ENCODE assay signal across 30 cellular contexts in genomic region chr2:110725370-110725769, GRCh38. TPM values are rescaled to one million over a fixed set of nuclear protein-coding genes. Genes with fewer than 3 reads are reported as not detected.
DNase-seq lines count a peak whose midpoint lies in the region; ATAC-seq, FAIRE-seq and TF ChIP-seq lines count a peak whose summit lies in the region.
"Had no signal": no experiment of that assay in that cellular context is flagged by ENCODE, and none has a peak within 500 bp of the region (broad histone marks: within the 10 kb centered on the region; RNA-seq: fewer than 3 reads in every experiment).

No MANE protein-coding gene starts in this region.

- H3K79me1 ChIP-seq in mesenchymal stem cell (replicated peaks; ENCODE audit: low read length, poor library complexity, severe bottlenecking) = no peaks in the 10 kb centered on the region

- H3K18ac ChIP-seq in mesenchymal stem cell (ENCODE audit: low read depth in 1 of 2, low read length in 2 of 2) = no peak overlapping the region

- H3K27me3 ChIP-seq in Panc1 (ENCODE audit: control insufficient read depth, insufficient read depth, low read length) (peaks cover 2% of the 10 kb centered on the region; the same call in 1 of the 2 replicates), mesenchymal stem cell (ENCODE audit: control insufficient read depth in 1 of 2, insufficient read depth in 1 of 2, low read length in 2 of 2) (peaks cover 60 to 67% of the 10 kb centered on the region in 2 experiments), thyroid gland (no peaks in the 10 kb centered on the region), small intestine (ENCODE audit: control insufficient read depth in 2 of 2, insufficient read depth in 2 of 2, low read length in 2 of 2) (peaks cover 0 to 3% of the 10 kb centered on the region in 2 donors)
- H3K27me3 ChIP-seq: BE2C, BLaER1 had no signal

- no peak for TF ChIP-seq CTCF in Panc1 (IDR thresholded peaks at IDR 0.05)
- no peak for TF ChIP-seq CTCF in thyroid gland (IDR thresholded peaks at IDR 0.05)

- no peak overlapping the region for H2BK120ac ChIP-seq in mesenchymal stem cell (ENCODE audit: low read depth, low read length)

- H3K4me3 Mint-ChIP-seq in activated CD4-positive, alpha-beta T cell treated with anti-CD3 and anti-CD28 coated beads, Interleukin-2, amount 10 ng/mL, durations not matched to agents 24 days and 14 days = no peak overlapping the region
- H3K4me3 Mint-ChIP-seq: CD4-positive, alpha-beta T cell; CD8-positive, alpha-beta T cell had no signal

- no peak overlapping the region for H3K27ac Mint-ChIP-seq in activated CD4-positive, alpha-beta T cell treated with anti-CD3 and anti-CD28 coated beads, Interleukin-2, amount 10 ng/mL, durations not matched to agents 24 days and 14 days
- H3K27ac Mint-ChIP-seq: CD4-positive, alpha-beta T cell; CD8-positive, alpha-beta T cell had no signal

- H3K27me3 Mint-ChIP-seq in activated CD4-positive, alpha-beta T cell treated with anti-CD3 and anti-CD28 coated beads, Interleukin-2, amount 10 ng/mL, durations not matched to agents 24 days and 14 days = peaks cover 50% of the 10 kb centered on the region

- no peak overlapping the region for H3K14ac ChIP-seq in mesenchymal stem cell (ENCODE audit: low read length in 2 of 2)

- FAIRE-seq in small intestine (lab: Jason Lieb, UNC) = no peak
- FAIRE-seq: A204.1, D721Med, GM12878, GM12892, GM18507, GM19239 had no signal

- H3K9me3 Mint-ChIP-seq in activated CD4-positive, alpha-beta T cell treated with anti-CD3 and anti-CD28 coated beads, Interleukin-2, amount 10 ng/mL, durations not matched to agents 24 days and 14 days = no peaks in the 10 kb centered on the region
- H3K9me3 Mint-ChIP-seq: CD4-positive, alpha-beta T cell; CD8-positive, alpha-beta T cell had no signal

- intact Hi-C loops in activated CD4-positive, alpha-beta T cell treated with anti-CD3 and anti-CD28 coated beads, Interleukin-2, amount 10 ng/mL, durations not matched to agents 24 days and 14 days (cut with micrococcal nuclease) = no loop called here
- intact Hi-C loops in Panc1 (cut with micrococcal nuclease; ENCODE audit: unreplicated experiment) (no loop called here), thyroid gland (cut with DNase I) (no loop called here)

- H2AFZ ChIP-seq in mesenchymal stem cell (ENCODE audit: low read depth, low read length) = no peak overlapping the region

- H3K4ac ChIP-seq in mesenchymal stem cell (ENCODE audit: low read depth in 1 of 2, low read length in 2 of 2) = no peak overlapping the region

- H3K27ac ChIP-seq in Panc1 (ENCODE audit: low read length) (no peak overlapping the region), mesenchymal stem cell (ENCODE audit: low read length, poor library complexity, severe bottlenecking) (no peak overlapping the region), thyroid gland (no peak overlapping the region), small intestine (ENCODE audit: low read depth in 1 of 2, low read length in 1 of 2) (no peak overlapping the region)
- H3K27ac ChIP-seq: BLaER1, C4-2B had no signal

- peak; percentile 13; the same call in 1 of the 2 replicates for ATAC-seq in Panc1
- no peak for ATAC-seq in GM18868 (IDR thresholded peaks at IDR 0.05; ENCODE audit: unreplicated experiment)
- ATAC-seq: CD8-positive, alpha-beta T cell; GM12878 had no signal

- CTCF ChIA-PET in Panc1 (lab: Charles Lee) = interaction anchor here (0.6 kb wide), 1 partner anchor 76 kb away, joined by 4 read pairs; no protein-coding TSS in a partner anchor

- peak in 1 of 2 donors; percentile 20 for TF ChIP-seq POLR2A in thyroid gland (IDR thresholded peaks at IDR 0.05)

- no peaks in the 10 kb centered on the region for H3K36me3 Mint-ChIP-seq in activated CD4-positive, alpha-beta T cell treated with anti-CD3 and anti-CD28 coated beads, Interleukin-2, amount 10 ng/mL, durations not matched to agents 24 days and 14 days (ENCODE audit: low read depth)
- H3K36me3 Mint-ChIP-seq: CD8-positive, alpha-beta T cell had no signal

- H3K36me3 ChIP-seq in Panc1 (ENCODE audit: control insufficient read depth, insufficient read depth, low read length) (no peaks in the 10 kb centered on the region), mesenchymal stem cell (ENCODE audit: control insufficient read depth in 1 of 2, insufficient read depth in 2 of 2, low read depth in 1 of 2, low read length in 2 of 2) (no peaks in the 10 kb centered on the region), thyroid gland (no peaks in the 10 kb centered on the region), small intestine (ENCODE audit: control insufficient read depth in 2 of 2, insufficient read depth in 2 of 2, low read length in 2 of 2) (no peaks in the 10 kb centered on the region)
- H3K36me3 ChIP-seq: BE2C, BLaER1 had no signal

- H3K4me1 ChIP-seq in Panc1 (ENCODE audit: control insufficient read depth, insufficient read depth, low read length) (no peaks in the 10 kb centered on the region), mesenchymal stem cell (ENCODE audit: control insufficient read depth, insufficient read depth, low read depth, low read length) (no peaks in the 10 kb centered on the region), thyroid gland (peaks cover 0 to 12% of the 10 kb centered on the region in 2 donors), small intestine (ENCODE audit: control insufficient read depth in 2 of 2, insufficient read depth in 1 of 2, low read depth in 1 of 2, low read length in 1 of 2) (no peaks in the 10 kb centered on the region)
- H3K4me1 ChIP-seq: BE2C, Caco-2 had no signal

- no peak overlapping the region for H4K8ac ChIP-seq in mesenchymal stem cell (ENCODE audit: low read length)

- no peak overlapping the region for H2BK15ac ChIP-seq in mesenchymal stem cell (ENCODE audit: low read depth, poor library complexity, severe bottlenecking)

- POLR2A ChIA-PET in Panc1 (lab: Charles Lee) = no interaction called here

- BruUV-seq in Panc1 (replicated peaks; lab: Mats Ljungman, UMichigan) = no TSS peak

- H3K4me1 Mint-ChIP-seq in activated CD4-positive, alpha-beta T cell treated with anti-CD3 and anti-CD28 coated beads, Interleukin-2, amount 10 ng/mL, durations not matched to agents 24 days and 14 days = peaks cover 7% of the 10 kb centered on the region

- no peak overlapping the region for H3K4me2 ChIP-seq in mesenchymal stem cell (ENCODE audit: low read length, poor library complexity, severe bottlenecking)

- peak overlapping the region; percentile 15 for H4K91ac ChIP-seq in mesenchymal stem cell (ENCODE audit: low read length)

- H3K9ac ChIP-seq in mesenchymal stem cell (ENCODE audit: low read length) = no peak overlapping the region
- H3K9ac ChIP-seq: BLaER1 had no signal

- in situ Hi-C loops in Panc1 (cut with HindIII; ENCODE audit: low pct_unique_long_range_greater_than_20kb, low sequenced_read_pairs) = no loop called here

- H3K4me3 ChIP-seq in Panc1 (ENCODE audit: low read depth in 2 of 2, low read length in 2 of 2) (no peak overlapping the region), mesenchymal stem cell (ENCODE audit: insufficient read depth in 1 of 2, low read depth in 1 of 2, low read length in 2 of 2) (no peak overlapping the region), thyroid gland (replicated peaks in 1 of 3) (no peak overlapping the region), small intestine (ENCODE audit: low read depth in 1 of 2, low read length in 2 of 2) (no peak overlapping the region)
- H3K4me3 ChIP-seq: BLaER1, GM12878 had no signal

- H2AK5ac ChIP-seq in mesenchymal stem cell (ENCODE audit: low read length, severe bottlenecking) = no peak overlapping the region

- peak; percentile 47 for DNase-seq in activated CD4-positive, alpha-beta T cell treated with anti-CD3 and anti-CD28 coated beads, Interleukin-2, amount 10 ng/mL, durations not matched to agents 24 days and 14 days
- no peak for DNase-seq in activated CD4-positive, alpha-beta T cell treated with anti-CD3 and anti-CD28 coated beads, Interleukin-2, amount 50 U/mL, for 1 hour
- DNase-seq in Panc1 (ENCODE audit: low read depth, low spot score) (no peak), mesenchymal stem cell (no peak), thyroid gland (peak; percentile 77 to 81), small intestine (no peak)
- no peak for DNase-seq in activated CD4-positive, alpha-beta T cell treated with anti-CD3 and anti-CD28 coated beads, Interleukin-2, amount 50 U/mL, for 4 hours
- DNase-seq: 8988T; ACHN; BE2C; Caco-2; Calu3; CD4-positive, alpha-beta T cell; CD8-positive, alpha-beta T cell; DMS79 treated with DMSO at 0.1 percent for 48 hours; EL; GDM1 had no signal

- H2BK5ac ChIP-seq in mesenchymal stem cell (ENCODE audit: low read depth, low read length, poor library complexity, severe bottlenecking) = no peak overlapping the region

- H3K9me3 ChIP-seq in Panc1 (ENCODE audit: control insufficient read depth, insufficient read depth, low read depth, low read length) (no peaks in the 10 kb centered on the region), mesenchymal stem cell (ENCODE audit: control insufficient read depth, low read length) (no peaks in the 10 kb centered on the region), thyroid gland (no peaks in the 10 kb centered on the region), small intestine (ENCODE audit: control insufficient read depth, low read depth) (no peaks in the 10 kb centered on the region)
- H3K9me3 ChIP-seq: BE2C, BLaER1, Caco-2 had no signal

- H3K23ac ChIP-seq in mesenchymal stem cell (ENCODE audit: low read length in 2 of 2) = no peak overlapping the region

- H2BK12ac ChIP-seq in mesenchymal stem cell (ENCODE audit: low read length in 2 of 2) = no peak overlapping the region

- whole genome bisulfite sequencing in mesenchymal stem cell = 90% methylated on average over 9 of the region's 9 CpGs
- WGBS in thyroid gland, 2 donors = 40 to 54% methylated on average over 9 of the region's 9 CpGs
- 88 to 93% (median 92%) methylated on average over 9 of the region's 9 CpGs for WGBS in small intestine, 3 donors

RNA-seq across cellular contexts. Expression of gene ACOXL, which starts 7.0 kb away (rescaled TPM):
- 0.69 and 1.0 TPM in 2 replicates for total RNA-seq in activated CD4-positive, alpha-beta T cell treated with anti-CD3 and anti-CD28 coated beads, Interleukin-2, amount 10 ng/mL, durations not matched to agents 24 days and 14 days
- total RNA-seq in Panc1 (2021; ENCODE audit: unreplicated experiment) = 4.9 TPM
- 6.7 TPM for polyA plus RNA-seq in Panc1 (2012; ENCODE audit: insufficient read length)
- 0.04 TPM for polyA plus RNA-seq in mesenchymal stem cell (2013, experiment 1 of 2)
- 0.01 TPM for polyA plus RNA-seq in mesenchymal stem cell (2013, experiment 2 of 2)
- total RNA-seq in thyroid gland = 10 to 100 TPM in 1 of 4 donors, 1 to 10 TPM in 3; 1.2 to 10.6 (median 2.1) TPM
- polyA plus RNA-seq in small intestine = under 1 TPM in 1 of 3 donors, not detected in 2; 0.06 TPM
- total RNA-seq: A673; CD4-positive, alpha-beta T cell; CD8-positive, alpha-beta T cell; Daoy; G401 had no signal
- polyA plus RNA-seq: AG04450 had no signal

RNA-seq across cellular contexts. Expression of gene BUB1, which starts 47.5 kb away (rescaled TPM):
- total RNA-seq in activated CD4-positive, alpha-beta T cell treated with anti-CD3 and anti-CD28 coated beads, Interleukin-2, amount 10 ng/mL, durations not matched to agents 24 days and 14 days = 58.4 and 61.7 TPM in 2 replicates
- total RNA-seq in Panc1 (2021; ENCODE audit: unreplicated experiment) = 91.2 TPM
- 28.6 TPM for polyA plus RNA-seq in Panc1 (2012; ENCODE audit: insufficient read length)
- 5.1 TPM for polyA plus RNA-seq in mesenchymal stem cell (2013, experiment 1 of 2)
- 5.3 TPM for polyA plus RNA-seq in mesenchymal stem cell (2013, experiment 2 of 2)
- total RNA-seq in thyroid gland = 1 to 10 TPM in 1 of 4 donors, under 1 TPM in 3; 0.24 to 2.0 (median 0.92) TPM
- 10 to 100 TPM in 1 of 3 donors, under 1 TPM in 2; 0.45 to 12.9 (median 0.81) TPM for polyA plus RNA-seq in small intestine

Comparison
In these comparisons a context has a peak if more than half of its experiments do, and no peak if none do; other contexts are left out.
1. DNase-seq: peak in activated CD4-positive, alpha-beta T cell treated with anti-CD3 and anti-CD28 coated beads, Interleukin-2, amount 10 ng/mL, durations not matched to agents 24 days and 14 days (single experiment) and thyroid gland (2 of 2); none in activated CD4-positive, alpha-beta T cell treated with anti-CD3 and anti-CD28 coated beads, Interleukin-2, amount 50 U/mL, for 1 hour (single experiment), Panc1 (single experiment), mesenchymal stem cell (single experiment), small intestine (single experiment) and activated CD4-positive, alpha-beta T cell treated with anti-CD3 and anti-CD28 coated beads, Interleukin-2, amount 50 U/mL, for 4 hours (0 of 2).
2. RNA of gene BUB1, which starts 47.5 kb away (total RNA-seq): 91.2 TPM in Panc1 (single experiment) and 58.4 to 61.7 TPM in activated CD4-positive, alpha-beta T cell treated with anti-CD3 and anti-CD28 coated beads, Interleukin-2, amount 10 ng/mL, durations not matched to agents 24 days and 14 days; 0.24 to 2.0 TPM in thyroid gland; every median in the first group is over 10 times any median in the second.